ENCODE assay signal across 9 cellular contexts in genomic region chr5:174531782-174532191, GRCh38.
A peak's percentile ranks its signal among the peaks of the same experiment; 100 is the strongest.
DNase-seq lines count a peak whose midpoint lies in the region; ATAC-seq and TF ChIP-seq lines count a peak whose summit lies in the region.
"Had no signal": no experiment of that assay in that cellular context is flagged by ENCODE, and none has a peak within 500 bp of the region (broad histone marks: within the 10 kb centered on the region; RNA-seq: fewer than 3 reads in every experiment).

No MANE protein-coding gene starts in this region.

- no peak overlapping the region for H3K4me2 ChIP-seq in H9 (ENCODE audit: insufficient read depth, insufficient read length, low read length)

- H2AFZ ChIP-seq in H9 (ENCODE audit: low read length): no peak overlapping the region

- no peak overlapping the region for H4K91ac ChIP-seq in H9 (ENCODE audit: insufficient read length, low read depth, low read length)

- H3K4me3 Mint-ChIP-seq in H9: no peak overlapping the region
- H3K4me3 Mint-ChIP-seq: activated naive CD8-positive, alpha-beta T cell had no signal

- H3K23me2 ChIP-seq in H9 (ENCODE audit: insufficient read length, low read depth, low read length, poor library complexity, severe bottlenecking): no peaks in the 10 kb centered on the region

- H4K8ac ChIP-seq in H9 (replicated peaks; ENCODE audit: insufficient read length, low read depth, low read length): no peak overlapping the region

- TF ChIP-seq POLR2A in stomach (IDR thresholded peaks at IDR 0.05): no peak

- no peak overlapping the region for H2BK5ac ChIP-seq in H9 (ENCODE audit: insufficient read length, low read length)

- H3K27ac ChIP-seq in H9 (ENCODE audit: insufficient read length, low read depth, low read length) (no peak overlapping the region), stomach (peak overlapping the region in 4 of 5 donors; percentile 41 to 76 (median 58))
- H3K27ac ChIP-seq: uterus had no signal

- H2BK120ac ChIP-seq in H9 (ENCODE audit: low read depth, low read length, poor library complexity, severe bottlenecking): no peak overlapping the region

- no peak overlapping the region for H3K27ac Mint-ChIP-seq in H9
- H3K27ac Mint-ChIP-seq: activated naive CD8-positive, alpha-beta T cell had no signal

- peak overlapping the region; percentile 63 for H3K18ac ChIP-seq in H9 (ENCODE audit: insufficient read length, low read depth, low read length)

- H3K56ac ChIP-seq in H9 (ENCODE audit: insufficient read length, low read depth, low read length): no peak overlapping the region

- ATAC-seq in HG02981 (IDR thresholded peaks at IDR 0.05; ENCODE audit: unreplicated experiment) (no peak), GM19395 (IDR thresholded peaks at IDR 0.05; ENCODE audit: unreplicated experiment) (no peak)

- peak overlapping the region; percentile 12 for H2BK12ac ChIP-seq in H9 (ENCODE audit: insufficient read length, low read depth, low read length)

- DNase-seq in H9: no peak
- peak; percentile 91 for DNase-seq in NCI-H748 treated with DMSO at 0.1 percent for 48 hours (lab: John Stamatoyannopoulos, UW)
- DNase-seq in epithelial cell of proximal tubule (ENCODE audit: low read depth): peak; percentile 20
- no peak for DNase-seq in stomach
- no peak for DNase-seq in stimulated activated naive CD4-positive, alpha-beta T cell (lab: John Stamatoyannopoulos, UW)

- H3K23ac ChIP-seq in H9 (ENCODE audit: insufficient read length, low read depth, low read length): no peak overlapping the region

- no peak overlapping the region for H2BK20ac ChIP-seq in H9 (ENCODE audit: low read depth, low read length, poor library complexity, severe bottlenecking)

- no peak for TF ChIP-seq EP300 in stomach (IDR thresholded peaks at IDR 0.05)

- no peak overlapping the region for H2BK15ac ChIP-seq in H9 (ENCODE audit: low read depth, low read length)

- H3K79me2 ChIP-seq in H9 (ENCODE audit: insufficient read depth, low read length): no peaks in the 10 kb centered on the region

- peaks cover 43 to 50% of the 10 kb centered on the region in 2 experiments for H3K4me1 Mint-ChIP-seq in H9

- no peak overlapping the region for H3K14ac ChIP-seq in H9 (ENCODE audit: insufficient read depth, low read length)

- H3K9me3 ChIP-seq in H9 (ENCODE audit: control insufficient read depth, low read depth, low read length) (no peaks in the 10 kb centered on the region), stomach (no peaks in the 10 kb centered on the region)
- H3K9me3 ChIP-seq: uterus had no signal

- no peaks in the 10 kb centered on the region for H3K36me3 Mint-ChIP-seq in H9 (ENCODE audit: insufficient read depth in 1 of 3, low read depth in 3 of 3)
- H3K36me3 Mint-ChIP-seq: activated naive CD8-positive, alpha-beta T cell had no signal

- H3K4me3 ChIP-seq in epithelial cell of proximal tubule (ENCODE audit: low read depth, low read length): no peak overlapping the region
- no peak overlapping the region for H3K4me3 ChIP-seq in stomach
- H3K4me3 ChIP-seq: uterus had no signal

- H3K27me3 ChIP-seq in H9 (ENCODE audit: insufficient read depth, low read length) (no peaks in the 10 kb centered on the region), stomach (no peaks in the 10 kb centered on the region)
- H3K27me3 ChIP-seq: uterus had no signal

- H3K9me3 Mint-ChIP-seq in H9: no peaks in the 10 kb centered on the region

- no peak overlapping the region for H2AK5ac ChIP-seq in H9 (ENCODE audit: insufficient read length, low read length)

- intact Hi-C loops in stomach (cut with DNase I; ENCODE audit: low total_unique reads): no loop called here

- H3K9ac ChIP-seq in H9 (ENCODE audit: extremely low read depth, insufficient read length, low read length): no peak overlapping the region

- no peaks in the 10 kb centered on the region for H3K36me3 ChIP-seq in stomach
- H3K36me3 ChIP-seq: uterus had no signal

- TF ChIP-seq CTCF in H9 (conservative IDR thresholded peaks at IDR 0.05) (no peak), epithelial cell of proximal tubule (conservative IDR thresholded peaks at IDR 0.05; ENCODE audit: low read depth, low read length) (no peak), stomach (IDR thresholded peaks at IDR 0.05) (no peak)

- no peaks in the 10 kb centered on the region for H3K79me1 ChIP-seq in H9 (ENCODE audit: insufficient read depth, low read depth, low read length, poor library complexity, severe bottlenecking)

- H4K20me1 ChIP-seq in H9 (ENCODE audit: control insufficient read depth, insufficient read depth, insufficient read length): no peaks in the 10 kb centered on the region

- no peak overlapping the region for H3T11ph ChIP-seq in H9 (ENCODE audit: low read length)

- peaks cover 10% of the 10 kb centered on the region; the same call in 1 of the 2 replicates for H3K4me1 ChIP-seq in H9 (ENCODE audit: insufficient read depth, low read length)
- peaks cover 12 to 29% (median 21%) of the 10 kb centered on the region in 4 donors for H3K4me1 ChIP-seq in stomach
- H3K4me1 ChIP-seq: uterus had no signal

- H3K4ac ChIP-seq in H9 (ENCODE audit: low read depth, low read length): no peak overlapping the region

- H4K5ac ChIP-seq in H9 (ENCODE audit: insufficient read length, low read depth, low read length): no peak overlapping the region

- WGBS in H9 (ENCODE audit: extremely low coverage, insufficient read length, low lambda C conversion rate): no CpG with 5 or more reads among the region's 7 CpGs
- WGBS in stomach, 5 donors: 67 to 78% (median 76%) methylated on average over 7 of the region's 7 CpGs

- H3K27me3 Mint-ChIP-seq in H9 (ENCODE audit: low read depth): peaks cover 39% of the 10 kb centered on the region

Comparison
In these comparisons a context has a peak if more than half of its experiments do, and no peak if none do; other contexts are left out.
1. DNase-seq: peak in NCI-H748 treated with DMSO at 0.1 percent for 48 hours (single experiment) and epithelial cell of proximal tubule (single experiment); none in H9 (single experiment), stomach (single experiment) and stimulated activated naive CD4-positive, alpha-beta T cell (0 of 6).